ENCODE assay signal across 22 cellular contexts in genomic region chr11:74941492-74941891, GRCh38. TPM values are rescaled to one million over a fixed set of nuclear protein-coding genes. Genes with fewer than 3 reads are reported as not detected.
DNase-seq lines count a peak whose midpoint lies in the region; ATAC-seq, FAIRE-seq and TF ChIP-seq lines count a peak whose summit lies in the region.
"Had no signal": no experiment of that assay in that cellular context is flagged by ENCODE, and none has a peak within 500 bp of the region (broad histone marks: within the 10 kb centered on the region; RNA-seq: fewer than 3 reads in every experiment).

No MANE protein-coding gene starts in this region.

- no peak for TF ChIP-seq CTCF in MM.1S (IDR thresholded peaks at IDR 0.05; ENCODE audit: low read length)
- TF ChIP-seq CTCF in K562 (IDR thresholded peaks at IDR 0.05 in 2 of 3, conservative IDR thresholded peaks at IDR 0.05 in 1 of 3; ENCODE audit: insufficient read depth in 2 of 3, low read depth in 1 of 3, low read length in 3 of 3), result no peak
- no peak for TF ChIP-seq CTCF in suprapubic skin (IDR thresholded peaks at IDR 0.05)

- H2AFZ ChIP-seq in MM.1S (ENCODE audit: low read length), result no peak overlapping the region
- no peak overlapping the region for H2AFZ ChIP-seq in K562 (ENCODE audit: low read depth, low read length)
- H2AFZ ChIP-seq: PC-9 had no signal

- TF ChIP-seq EP300 in K562 (IDR thresholded peaks at IDR 0.05; ENCODE audit: low read length) (no peak), suprapubic skin (IDR thresholded peaks at IDR 0.05) (no peak)

- no peaks in the 10 kb centered on the region for H3K9me2 ChIP-seq in MM.1S (replicated peaks; ENCODE audit: insufficient read depth, low read length)

- H3K4me1 ChIP-seq in CD4-positive, CD25-positive, alpha-beta regulatory T cell (ENCODE audit: control insufficient read depth, insufficient read depth, low read length, poor library complexity, severe bottlenecking), result no peaks in the 10 kb centered on the region
- H3K4me1 ChIP-seq in MM.1S (ENCODE audit: low read length) (peaks cover 19% of the 10 kb centered on the region), K562 (replicated peaks in 1 of 2; ENCODE audit: control insufficient read depth in 2 of 2, insufficient read depth in 2 of 2, low read length in 2 of 2) (peaks cover 0 to 16% of the 10 kb centered on the region in 2 experiments; a peak in 3 of 5 replicates), suprapubic skin (peaks cover 9% of the 10 kb centered on the region)
- H3K4me1 ChIP-seq: Caco-2 had no signal

- no peaks in the 10 kb centered on the region for H3K27me3 ChIP-seq in CD4-positive, CD25-positive, alpha-beta regulatory T cell (ENCODE audit: control insufficient read depth, insufficient read depth, low read length)
- H3K27me3 ChIP-seq in MM.1S (replicated peaks; ENCODE audit: insufficient read depth, low read length) (no peaks in the 10 kb centered on the region), K562 (ENCODE audit: control insufficient read depth in 2 of 2, insufficient read depth in 2 of 2, low read length in 2 of 2) (no peaks in the 10 kb centered on the region), suprapubic skin (no peaks in the 10 kb centered on the region)
- H3K27me3 ChIP-seq: BE2C, SJSA1 had no signal

- BruUV-seq in K562 (replicated peaks; lab: Mats Ljungman, UMichigan), result no TSS peak

- no peak overlapping the region for H3K27ac ChIP-seq in CD4-positive, CD25-positive, alpha-beta regulatory T cell (ENCODE audit: insufficient read depth, low read length, poor library complexity, severe bottlenecking)
- H3K27ac ChIP-seq in MM.1S (ENCODE audit: low read length) (no peak overlapping the region), K562 (ENCODE audit: extremely low read depth, low read depth, low read length) (no peak overlapping the region), suprapubic skin (no peak overlapping the region)
- H3K27ac ChIP-seq: PC-9, SJSA1 had no signal

- CTCF ChIA-PET in K562 (lab: Yijun Ruan, JAX; ENCODE audit: low intra/inter-chr PET ratio), result interaction anchor here (1.5 kb wide), 1 partner anchor 307 kb away, joined by 7 read pairs; no protein-coding TSS in a partner anchor

- no peak overlapping the region for H3K4me3 ChIP-seq in CD4-positive, CD25-positive, alpha-beta regulatory T cell (ENCODE audit: low read depth, low read length)
- H3K4me3 ChIP-seq in MM.1S (ENCODE audit: low read length) (no peak overlapping the region), K562 (no peak overlapping the region), suprapubic skin (no peak overlapping the region)
- H3K4me3 ChIP-seq: PC-9, SJSA1 had no signal

- no peak overlapping the region for H3K4me3 Mint-ChIP-seq in activated T-cell treated with anti-CD3 and anti-CD28 coated beads, Interleukin-2, amount 50 U/mL, for 24 hours
- no peak overlapping the region for H3K4me3 Mint-ChIP-seq in CD4-positive, CD25-positive, alpha-beta regulatory T cell
- H3K4me3 Mint-ChIP-seq: CD4-positive, alpha-beta T cell had no signal

- H3K9ac ChIP-seq in MM.1S (ENCODE audit: low read length) (no peak overlapping the region), K562 (ENCODE audit: insufficient read depth in 1 of 2, low read depth in 2 of 2, low read length in 2 of 2) (no peak overlapping the region)

- TF ChIP-seq POLR2A in K562 (conservative IDR thresholded peaks at IDR 0.05), result no peak
- no peak for TF ChIP-seq POLR2A in suprapubic skin (IDR thresholded peaks at IDR 0.05)

- 0 out of 2 replicates have a peak overlapping the region, but pooled peaks have one; percentile 41 for H3K4me2 ChIP-seq in MM.1S (ENCODE audit: low read depth, low read length)
- no peak overlapping the region for H3K4me2 ChIP-seq in K562 (ENCODE audit: insufficient read depth, low read length)
- H3K4me2 ChIP-seq: PC-9 had no signal

- no peak for FAIRE-seq in K562 (lab: Jason Lieb, UNC)
- FAIRE-seq: A204.1 had no signal

- no peak for DNase-seq in activated T-cell treated with anti-CD3 and anti-CD28 coated beads, Interleukin-2, amount 50 U/mL, for 24 hours
- DNase-seq in activated T-cell treated with anti-CD3 and anti-CD28 coated beads, Interleukin-2, amount 50 U/mL, for 1 hour, result no peak
- no peak for DNase-seq in CD4-positive, CD25-positive, alpha-beta regulatory T cell
- DNase-seq in MM.1S (no peak), K562 (ENCODE audit: extremely low read depth in 1 of 4, low spot score in 3 of 4) (no peak), suprapubic skin (ENCODE audit: low spot score in 2 of 2) (no peak)
- DNase-seq in stimulated activated CD4-positive, alpha-beta T cell treated with anti-CD3 and anti-CD28 coated beads, Interleukin-4, amount 100 ng/mL, for 4 hours, result no peak
- DNase-seq: BE2C; Caco-2; CD4-positive, alpha-beta T cell; GDM1; GOT3; KG1; NCI-H1417 treated with DMSO at 0.1 percent for 48 hours; NCI-H187 treated with DMSO at 0.1 percent for 48 hours; NCI-H226; NCI-H524; NCI-H82; PC-9 had no signal

- H3K9me1 ChIP-seq in K562 (ENCODE audit: control insufficient read depth, insufficient read depth, low read length), result no peaks in the 10 kb centered on the region

- H3K36me3 ChIP-seq in CD4-positive, CD25-positive, alpha-beta regulatory T cell (ENCODE audit: control insufficient read depth, insufficient read depth, low read length), result peaks cover 17% of the 10 kb centered on the region
- H3K36me3 ChIP-seq in MM.1S (replicated peaks; ENCODE audit: insufficient read depth, low read length) (0 out of 2 replicates have a peak, but pooled peaks cover 2% of the 10 kb centered on the region), K562 (ENCODE audit: control insufficient read depth, insufficient read depth, low read length) (peaks cover 62% of the 10 kb centered on the region), suprapubic skin (peaks cover 36% of the 10 kb centered on the region)
- H3K36me3 ChIP-seq: SJSA1 had no signal

- no peaks in the 10 kb centered on the region for H4K20me1 ChIP-seq in MM.1S (ENCODE audit: insufficient read depth, low read length)
- H4K20me1 ChIP-seq in K562 (replicated peaks; ENCODE audit: control insufficient read depth, insufficient read depth, low read length), result no peaks in the 10 kb centered on the region

- intact Hi-C loops in K562 (cut with micrococcal nuclease), result no loop called here

- H3K27ac Mint-ChIP-seq in activated T-cell treated with anti-CD3 and anti-CD28 coated beads, Interleukin-2, amount 50 U/mL, for 24 hours, result peak overlapping the region; percentile 2
- H3K27ac Mint-ChIP-seq in CD4-positive, CD25-positive, alpha-beta regulatory T cell, result peak overlapping the region in 2 of 3 donors; percentile 5 to 70
- H3K27ac Mint-ChIP-seq: CD4-positive, alpha-beta T cell had no signal

- ATAC-seq in CD4-positive, CD25-positive, alpha-beta regulatory T cell (ENCODE audit: low read depth in 2 of 2), result no peak
- no peak for ATAC-seq in K562
- ATAC-seq in GM18870 (IDR thresholded peaks at IDR 0.05; ENCODE audit: unreplicated experiment), result no peak

- in situ Hi-C loops in K562 (cut with MboI), result no loop called here

- peaks cover 65% of the 10 kb centered on the region for H3K36me3 Mint-ChIP-seq in activated T-cell treated with anti-CD3 and anti-CD28 coated beads, Interleukin-2, amount 50 U/mL, for 24 hours (ENCODE audit: low read depth)
- H3K36me3 Mint-ChIP-seq in CD4-positive, CD25-positive, alpha-beta regulatory T cell, result peaks cover 46% of the 10 kb centered on the region

- TF ChIP-seq RAD21 in K562 (CRISPR knock-in tag; conservative IDR thresholded peaks at IDR 0.05 in 1 of 2, IDR thresholded peaks at IDR 0.05 in 1 of 2), result no peak

- no peaks in the 10 kb centered on the region for H3K9me3 Mint-ChIP-seq in activated T-cell treated with anti-CD3 and anti-CD28 coated beads, Interleukin-2, amount 50 U/mL, for 24 hours
- no peaks in the 10 kb centered on the region for H3K9me3 Mint-ChIP-seq in CD4-positive, CD25-positive, alpha-beta regulatory T cell
- H3K9me3 Mint-ChIP-seq: CD4-positive, alpha-beta T cell had no signal

- H3K9me3 ChIP-seq in CD4-positive, CD25-positive, alpha-beta regulatory T cell (ENCODE audit: control insufficient read depth in 2 of 2, low read length in 2 of 2), result no peaks in the 10 kb centered on the region
- no peaks in the 10 kb centered on the region for H3K9me3 ChIP-seq in MM.1S (replicated peaks; ENCODE audit: insufficient read depth, low read length)
- no peaks in the 10 kb centered on the region for H3K9me3 ChIP-seq in K562 (replicated peaks; ENCODE audit: control insufficient read depth, insufficient read depth, low read depth, low read length)
- no peaks in the 10 kb centered on the region for H3K9me3 ChIP-seq in suprapubic skin
- H3K9me3 ChIP-seq: BE2C, Caco-2, SJSA1 had no signal

- H3K4me1 Mint-ChIP-seq in activated T-cell treated with anti-CD3 and anti-CD28 coated beads, Interleukin-2, amount 50 U/mL, for 24 hours (ENCODE audit: low read depth), result peaks cover 31% of the 10 kb centered on the region
- peaks cover 0 to 20% (median 9%) of the 10 kb centered on the region in 4 donors for H3K4me1 Mint-ChIP-seq in CD4-positive, CD25-positive, alpha-beta regulatory T cell

- H3K79me2 ChIP-seq in MM.1S (ENCODE audit: low read length) (peaks cover 39% of the 10 kb centered on the region), K562 (ENCODE audit: control insufficient read depth, insufficient read depth, low read length) (peaks cover 4% of the 10 kb centered on the region; the same call in 1 of the 3 replicates)

- H3F3A ChIP-seq in MM.1S (ENCODE audit: insufficient read depth, low read length), result no peaks in the 10 kb centered on the region

- POLR2A ChIA-PET in K562 (lab: Yijun Ruan, JAX), result interaction anchor here (0.5 to 0.8 kb wide), 3 partner anchors 8 to 263 kb away, joined by 3 to 4 read pairs (median 3); no protein-coding TSS in a partner anchor

- H3K27me3 Mint-ChIP-seq in activated T-cell treated with anti-CD3 and anti-CD28 coated beads, Interleukin-2, amount 50 U/mL, for 24 hours, result no peaks in the 10 kb centered on the region
- no peaks in the 10 kb centered on the region for H3K27me3 Mint-ChIP-seq in CD4-positive, CD25-positive, alpha-beta regulatory T cell
- H3K27me3 Mint-ChIP-seq: CD4-positive, alpha-beta T cell had no signal

RNA-seq across cellular contexts. Expression of gene XRRA1, which starts 7.4 kb away (rescaled TPM):
- total RNA-seq in CD4-positive, CD25-positive, alpha-beta regulatory T cell, result 33.4 TPM
- polyA plus RNA-seq in CD4-positive, CD25-positive, alpha-beta regulatory T cell, result 10 to 100 TPM in 1 of 4 donors, 1 to 10 TPM in 3; 5.4 to 11.3 (median 7.4) TPM
- 113 and 146 TPM in 2 replicates for total RNA-seq in K562 (2011; cell fraction: chromatin; rRNA removed; ENCODE audit: low replicate concordance)
- 45.7 and 54.9 TPM in 2 replicates for total RNA-seq in K562 (2011; cell fraction: nucleolus; rRNA removed)
- 74.1 and 109 TPM in 2 replicates for total RNA-seq in K562 (2011; cell fraction: nucleoplasm; rRNA removed)
- total RNA-seq in K562 (2014; rRNA removed) (18.3 and 20.1 TPM in 2 replicates), K562 (2014; rRNA removed; fragmentation: Illumina TruSeq; extraction: Trizol) (12.8 and 15.9 TPM in 2 replicates), K562 (2015; rRNA removed; fragmentation: Illumina TruSeq; extraction: Trizol) (16.0 and 18.0 TPM in 2 replicates), K562 (2021) (20.6 and 22.5 TPM in 2 replicates), suprapubic skin (10 to 100 TPM; 10.5 to 17.4 (median 13.7) TPM)
- polyA plus RNA-seq in K562 (2011; rRNA removed) (16.0 and 21.2 TPM in 2 replicates), K562 (2014; fragmentation: Illumina TruSeq; extraction: Trizol) (17.1 and 18.0 TPM in 2 replicates), K562 (2014; fragmentation: Nextera tagmentation; extraction: Ambion mirVana) (1 to 10 TPM; 5.0 to 8.9 TPM), K562 (2014; rRNA removed) (10.3 and 11.6 TPM in 2 replicates)
- polyA plus RNA-seq in K562 (2011; cell fraction: cytosol; rRNA removed), result 12.9 and 14.1 TPM in 2 replicates
- 24.3 and 38.6 TPM in 2 replicates for polyA plus RNA-seq in K562 (2011; cell fraction: nucleus; rRNA removed)
- polyA plus RNA-seq in K562 (2012), result 15.9 and 18.1 TPM in 2 replicates
- 30.6 and 35.3 TPM in 2 replicates for polyA minus RNA-seq in K562 (2011; rRNA and poly(A)+ RNA removed)
- polyA minus RNA-seq in K562 (2011; cell fraction: cytosol; rRNA and poly(A)+ RNA removed), result 17.0 and 23.7 TPM in 2 replicates
- polyA minus RNA-seq in K562 (2011; cell fraction: nucleus; rRNA and poly(A)+ RNA removed), result 27.5 and 42.0 TPM in 2 replicates

RNA-seq across cellular contexts. Expression of gene SPCS2, which starts 7.6 kb away (rescaled TPM):
- 73.2 TPM for total RNA-seq in CD4-positive, CD25-positive, alpha-beta regulatory T cell
- 100 to 1,000 TPM; 166 to 266 (median 195) TPM for polyA plus RNA-seq in CD4-positive, CD25-positive, alpha-beta regulatory T cell
- 48.6 and 86.8 TPM in 2 replicates for total RNA-seq in K562 (2011; cell fraction: chromatin; rRNA removed; ENCODE audit: low replicate concordance)
- total RNA-seq in K562 (2011; cell fraction: nucleolus; rRNA removed), result 24.1 and 36.7 TPM in 2 replicates
- 85.9 and 113 TPM in 2 replicates for total RNA-seq in K562 (2011; cell fraction: nucleoplasm; rRNA removed)
- total RNA-seq in K562 (2014; rRNA removed) (38.2 and 136 TPM in 2 replicates), K562 (2014; rRNA removed; fragmentation: Illumina TruSeq; extraction: Trizol) (55.0 and 65.9 TPM in 2 replicates), K562 (2015; rRNA removed; fragmentation: Illumina TruSeq; extraction: Trizol) (63.2 and 75.5 TPM in 2 replicates), K562 (2021) (150 and 172 TPM in 2 replicates), suprapubic skin (10 to 100 TPM; 16.3 to 34.5 (median 20.1) TPM)
- polyA plus RNA-seq in K562 (2011; rRNA removed) (148 and 250 TPM in 2 replicates), K562 (2014; fragmentation: Illumina TruSeq; extraction: Trizol) (126 and 193 TPM in 2 replicates), K562 (2014; fragmentation: Nextera tagmentation; extraction: Ambion mirVana) (100 to 1,000 TPM; 372 to 458 TPM), K562 (2014; rRNA removed) (208 and 334 TPM in 2 replicates)
- 42.4 and 102 TPM in 2 replicates for polyA plus RNA-seq in K562 (2011; cell fraction: cytosol; rRNA removed)
- 15.7 and 31.6 TPM in 2 replicates for polyA plus RNA-seq in K562 (2011; cell fraction: nucleus; rRNA removed)
- polyA plus RNA-seq in K562 (2012), result 161 and 178 TPM in 2 replicates
- polyA minus RNA-seq in K562 (2011; rRNA and poly(A)+ RNA removed), result 73.3 and 74.6 TPM in 2 replicates
- polyA minus RNA-seq in K562 (2011; cell fraction: cytosol; rRNA and poly(A)+ RNA removed), result 21.6 and 30.6 TPM in 2 replicates
- 19.5 and 28.1 TPM in 2 replicates for polyA minus RNA-seq in K562 (2011; cell fraction: nucleus; rRNA and poly(A)+ RNA removed)

RNA-seq across cellular contexts. Expression of gene NEU3, which starts 47.2 kb away (rescaled TPM):
- 10.8 TPM for total RNA-seq in CD4-positive, CD25-positive, alpha-beta regulatory T cell
- polyA plus RNA-seq in CD4-positive, CD25-positive, alpha-beta regulatory T cell, result 1 to 10 TPM; 1.4 to 2.2 (median 1.9) TPM
- total RNA-seq in K562 (2011; cell fraction: chromatin; rRNA removed; ENCODE audit: low replicate concordance), result 58.7 and 76.5 TPM in 2 replicates
- 46.5 and 50.9 TPM in 2 replicates for total RNA-seq in K562 (2011; cell fraction: nucleolus; rRNA removed)
- total RNA-seq in K562 (2011; cell fraction: nucleoplasm; rRNA removed), result 48.2 and 59.5 TPM in 2 replicates
- 35.0 and 36.7 TPM in 2 replicates for total RNA-seq in K562 (2014; rRNA removed)
- total RNA-seq in K562 (2014; rRNA removed; fragmentation: Illumina TruSeq; extraction: Trizol), result 28.3 and 31.1 TPM in 2 replicates
- total RNA-seq in K562 (2015; rRNA removed; fragmentation: Illumina TruSeq; extraction: Trizol), result 36.5 and 41.3 TPM in 2 replicates
- 32.6 and 33.6 TPM in 2 replicates for total RNA-seq in K562 (2021)
- 35.1 and 35.7 TPM in 2 replicates for polyA plus RNA-seq in K562 (2011; rRNA removed)
- polyA plus RNA-seq in K562 (2011; cell fraction: cytosol; rRNA removed), result 29.9 and 43.7 TPM in 2 replicates
- 46.4 and 57.9 TPM in 2 replicates for polyA plus RNA-seq in K562 (2011; cell fraction: nucleus; rRNA removed)
- polyA plus RNA-seq in K562 (2012), result 20.4 and 20.5 TPM in 2 replicates
- polyA plus RNA-seq in K562 (2014; fragmentation: Illumina TruSeq; extraction: Trizol), result 27.9 and 28.6 TPM in 2 replicates
- polyA plus RNA-seq in K562 (2014; fragmentation: Nextera tagmentation; extraction: Ambion mirVana), result 1 to 10 TPM; 6.2 to 7.2 TPM
- polyA plus RNA-seq in K562 (2014; rRNA removed), result 25.5 and 26.9 TPM in 2 replicates
- 51.0 and 55.8 TPM in 2 replicates for polyA minus RNA-seq in K562 (2011; rRNA and poly(A)+ RNA removed)
- polyA minus RNA-seq in K562 (2011; cell fraction: cytosol; rRNA and poly(A)+ RNA removed), result 32.6 and 35.1 TPM in 2 replicates
- polyA minus RNA-seq in K562 (2011; cell fraction: nucleus; rRNA and poly(A)+ RNA removed), result 32.7 and 43.7 TPM in 2 replicates
- 10 to 100 TPM in 3 of 4 donors, 1 to 10 TPM in 1; 8.0 to 19.4 (median 12.6) TPM for total RNA-seq in suprapubic skin
